In genomic region chr9:107946364-107947137, GRCh38 we compare ENCODE assay signal across 20 cellular contexts.
DNase-seq lines count a peak whose midpoint lies in the region; ATAC-seq, FAIRE-seq and TF ChIP-seq lines count a peak whose summit lies in the region.
"Had no signal": no experiment of that assay in that cellular context is flagged by ENCODE, and none has a peak within 500 bp of the region (broad histone marks: within the 10 kb centered on the region; RNA-seq: fewer than 3 reads in every experiment).

No MANE protein-coding gene starts in this region.

- TF ChIP-seq CTCF in LNCaP clone FGC (IDR thresholded peaks at IDR 0.05; ENCODE audit: control insufficient read depth, extremely low read depth, insufficient read depth) (no peak), colonic mucosa (IDR thresholded peaks at IDR 0.05) (no peak), psoas muscle (IDR thresholded peaks at IDR 0.05) (no peak), foreskin fibroblast (IDR thresholded peaks at IDR 0.05; ENCODE audit: low read depth, low read length) (no peak)

- WGBS in psoas muscle, 3 donors: 58 to 73% (median 69%) methylated on average over 5 of the region's 5 CpGs

- no peaks in the 10 kb centered on the region for H3K4me1 ChIP-seq in colonic mucosa
- H3K4me1 ChIP-seq in psoas muscle: peaks cover 13% of the 10 kb centered on the region

- peak; percentile 20 for FAIRE-seq in H54 (lab: Jason Lieb, UNC)
- FAIRE-seq: D721Med, GM12891, K562, RCC 7860 had no signal

- intact Hi-C loops in colonic mucosa (cut with DNase I) (no loop called here), psoas muscle (cut with DNase I) (no loop called here)

- no peaks in the 10 kb centered on the region for H3K9me3 ChIP-seq in colonic mucosa
- H3K9me3 ChIP-seq in psoas muscle: peaks cover 5% of the 10 kb centered on the region

- no peaks in the 10 kb centered on the region for H3K36me3 ChIP-seq in colonic mucosa
- no peaks in the 10 kb centered on the region for H3K36me3 ChIP-seq in psoas muscle (ENCODE audit: insufficient read depth in 1 of 2, low read depth in 1 of 2)

- H3K27ac ChIP-seq in colonic mucosa: peak overlapping the region; percentile 19
- peak overlapping the region; percentile 73 for H3K27ac ChIP-seq in psoas muscle
- H3K27ac ChIP-seq: SK-N-MC had no signal

- peak in 3 of 4 donors; percentile 73 to 83 (median 74) for ATAC-seq in psoas muscle
- ATAC-seq: K562, Right ventricle myocardium inferior had no signal

- TF ChIP-seq POLR2A in H54 (IDR thresholded peaks at IDR 0.05; ENCODE audit: low read depth, low read length): no peak

- H3K27me3 ChIP-seq in colonic mucosa (no peaks in the 10 kb centered on the region), psoas muscle (ENCODE audit: insufficient read depth in 3 of 3, low read length in 2 of 3) (no peaks in the 10 kb centered on the region)

- DNase-seq in H54 (ENCODE audit: insufficient read length, low spot score) (no peak), LNCaP clone FGC (ENCODE audit: low read depth) (peak; percentile 96), colonic mucosa (peak; percentile 50), psoas muscle (no peak), foreskin fibroblast (no peak), hippocampal formation (lab: John Stamatoyannopoulos, UW) (no peak), iPS-NIHi7 (ENCODE audit: extremely low spot score) (no peak)
- DNase-seq: ACHN, C1 segment of cervical spinal cord, GOT3, NCI-H1417 treated with DMSO at 0.1 percent for 48 hours, NCI-H187 treated with DMSO at 0.1 percent for 48 hours, NCI-H446, NCI-H526 treated with DMSO at 0.1 percent for 48 hours had no signal

- H3K4me3 ChIP-seq in LNCaP clone FGC (ENCODE audit: low read depth, low read length) (no peak overlapping the region), colonic mucosa (no peak overlapping the region), psoas muscle (no peak overlapping the region), foreskin fibroblast (ENCODE audit: low read depth in 1 of 2, low read length in 2 of 2) (no peak overlapping the region)
- H3K4me3 ChIP-seq: K562, SK-N-MC had no signal

- no peak overlapping the region for H3K9ac ChIP-seq in colonic mucosa (ENCODE audit: low read depth in 2 of 2, low read length in 2 of 2)

Comparison
In these comparisons a context has a peak if more than half of its experiments do, and no peak if none do; other contexts are left out.
1. DNase-seq: peak in LNCaP clone FGC (single experiment) and colonic mucosa (single experiment); none in H54 (single experiment), psoas muscle (0 of 2), foreskin fibroblast (0 of 2), hippocampal formation (0 of 2) and iPS-NIHi7 (single experiment).